8 cellular contexts compared by ENCODE assay signal in genomic region chr9:4604678-4605095, GRCh38. TPM values are rescaled to one million over a fixed set of nuclear protein-coding genes. Genes with fewer than 3 reads are reported as not detected.
DNase-seq lines count a peak whose midpoint lies in the region; ATAC-seq and TF ChIP-seq lines count a peak whose summit lies in the region.

No MANE protein-coding gene starts in this region.

- no peak overlapping the region for H3K4me3 Mint-ChIP-seq in progenitor cell of endocrine pancreas (ENCODE audit: low read depth)

- H3K4me1 Mint-ChIP-seq in progenitor cell of endocrine pancreas (ENCODE audit: low read depth) = no peaks in the 10 kb centered on the region

- no peaks in the 10 kb centered on the region for H3K9me3 Mint-ChIP-seq in progenitor cell of endocrine pancreas (ENCODE audit: low read depth)

- TF ChIP-seq CTCF in progenitor cell of endocrine pancreas (IDR thresholded peaks at IDR 0.05; ENCODE audit: unreplicated experiment) = peak; percentile 79

- in situ Hi-C loops in Caki2 (cut with HindIII; ENCODE audit: low pct_unique_long_range_greater_than_20kb, low sequenced_read_pairs) = no loop called here

- H3K36me3 Mint-ChIP-seq in progenitor cell of endocrine pancreas (ENCODE audit: insufficient read depth) = peaks cover 3% of the 10 kb centered on the region

- H3K27ac Mint-ChIP-seq in progenitor cell of endocrine pancreas = peak overlapping the region; percentile 71

- ATAC-seq in GM21390 (IDR thresholded peaks at IDR 0.05; ENCODE audit: unreplicated experiment) = peak; percentile 89
- no peak for ATAC-seq in GM21737 (IDR thresholded peaks at IDR 0.05; ENCODE audit: unreplicated experiment)

- DNase-seq in Caki2 (ENCODE audit: low read depth) = peak; percentile 21
- DNase-seq in LHCN-M2 (ENCODE audit: low read depth) = peak; percentile 62
- DNase-seq in SHP77 treated with DMSO at 0.1 percent for 48 hours (lab: John Stamatoyannopoulos, UW) = peak; percentile 4
- peak; percentile 55 for DNase-seq in activated gamma-delta T cell treated with anti-CD3 and anti-CD28 coated beads, Interleukin-2, amount 50 U/mL, for 16 hours (ENCODE audit: low read depth)
- DNase-seq in glomerular endothelial cell (ENCODE audit: extremely low read depth, low read depth, low spot score) = peak; percentile 68
- peak; percentile 54 for DNase-seq in progenitor cell of endocrine pancreas (ENCODE audit: low spot score, unreplicated experiment)

- H3K27me3 Mint-ChIP-seq in progenitor cell of endocrine pancreas = no peaks in the 10 kb centered on the region

RNA-seq across cellular contexts. Expression of gene PLPP6, which starts 57.4 kb away (rescaled TPM):
- 2.1 and 6.9 TPM in 2 replicates for total RNA-seq in Caki2 (2014; rRNA removed; shearing (Covaris generic); ENCODE audit: low replicate concordance)
- total RNA-seq in LHCN-M2 (2014; rRNA removed) (7.2 and 8.1 TPM in 2 replicates), glomerular endothelial cell (6.1 and 7.2 TPM in 2 replicates), progenitor cell of endocrine pancreas (21.2 and 22.5 TPM in 2 replicates)
- 2.8 TPM for polyA plus RNA-seq in LHCN-M2 (2012)

Comparison
In these comparisons a context has a peak if more than half of its experiments do, and no peak if none do; other contexts are left out.
1. DNase-seq: peak in every context shown above with its lines; median percentile 68 in glomerular endothelial cell; 62 in LHCN-M2; 55 in activated gamma-delta T cell treated with anti-CD3 and anti-CD28 coated beads, Interleukin-2, amount 50 U/mL, for 16 hours; 54 in progenitor cell of endocrine pancreas; 21 in Caki2; 4 in SHP77 treated with DMSO at 0.1 percent for 48 hours.